11 cellular contexts compared by ENCODE assay signal in the genomic region with DNA sequence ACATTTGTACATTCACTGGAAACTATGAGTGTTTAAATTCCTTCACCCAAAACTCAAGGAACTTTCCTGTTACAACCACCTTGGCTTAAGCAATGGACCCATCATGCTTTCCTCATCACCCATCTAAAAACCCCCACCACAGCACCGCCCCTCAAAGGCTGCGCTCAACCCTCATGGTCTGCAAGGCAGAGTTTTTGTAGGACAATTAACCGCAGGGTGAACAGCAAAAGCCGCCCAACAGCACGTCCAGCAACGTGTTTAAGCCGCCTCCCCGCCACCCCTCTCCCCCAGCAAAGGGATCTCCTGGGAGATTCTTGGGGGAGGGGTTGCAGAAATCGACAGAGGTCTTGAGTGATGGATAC. TPM values are rescaled to one million over a fixed set of nuclear protein-coding genes. Genes with fewer than 3 reads are reported as not detected.
DNase-seq lines count a peak whose midpoint lies in the region; ATAC-seq and TF ChIP-seq lines count a peak whose summit lies in the region.
"Had no signal": no experiment of that assay in that cellular context is flagged by ENCODE, and none has a peak within 500 bp of the region (broad histone marks: within the 10 kb centered on the region; RNA-seq: fewer than 3 reads in every experiment).

No MANE protein-coding gene starts in this region.

- TF ChIP-seq CTCF in HCT116 (IDR thresholded peaks at IDR 0.05 in 2 of 3, conservative IDR thresholded peaks at IDR 0.05 in 1 of 3; ENCODE audit: borderline replicate concordance in 1 of 3, insufficient read depth in 1 of 3, low read depth in 2 of 3, low read length in 2 of 3) = no peak
- no peak for TF ChIP-seq CTCF in Peyer's patch (IDR thresholded peaks at IDR 0.05)

- RAD21 ChIA-PET in HCT116 (lab: Charles Lee; ENCODE audit: low non-redundant PET in 1 of 2, low total read pairs in 2 of 2, uncharacterized antibody in 2 of 2, unreplicated experiment in 2 of 2) = no interaction called here

- H3K27me3 Mint-ChIP-seq in CD4-positive, alpha-beta memory T cell = peaks cover 46 to 51% of the 10 kb centered on the region in 2 donors

- no peaks in the 10 kb centered on the region for H3K36me3 ChIP-seq in HCT116 (ENCODE audit: control insufficient read depth in 1 of 2, insufficient read depth in 2 of 2, low read length in 2 of 2)
- H3K36me3 ChIP-seq in adipocyte (ENCODE audit: control insufficient read depth, insufficient read depth, low read length, severe bottlenecking) = no peaks in the 10 kb centered on the region
- H3K36me3 ChIP-seq in Peyer's patch = no peaks in the 10 kb centered on the region
- H3K36me3 ChIP-seq in CD4-positive, alpha-beta memory T cell (ENCODE audit: insufficient read depth, low read length) = no peaks in the 10 kb centered on the region

- no peak overlapping the region for H2AFZ ChIP-seq in HCT116 (ENCODE audit: low read depth, low read length, poor library complexity, severe bottlenecking)

- no peaks in the 10 kb centered on the region for H3K36me3 Mint-ChIP-seq in CD4-positive, alpha-beta memory T cell
- H3K36me3 Mint-ChIP-seq: IgD-negative memory B cell had no signal

- ATAC-seq in HCT116 = no peak

- peaks cover 0 to 7% (median under 1%) of the 10 kb centered on the region in 8 donors for H3K9me3 Mint-ChIP-seq in CD4-positive, alpha-beta memory T cell
- H3K9me3 Mint-ChIP-seq: activated T-helper 2 cell treated with anti-CD3 and anti-CD28 coated beads, Interferon-gamma antibody, Interleukin-2, Interleukin-4, amounts not matched to agents 10 μg/mL and 5 μg/mL and 100 μg/mL, durations not matched to agents 14 hours and 24 hours and 36 hours had no signal

- H3K9me3 ChIP-seq in HCT116 (ENCODE audit: control insufficient read depth in 1 of 2, insufficient read depth in 1 of 2, low read depth in 1 of 2, low read length in 2 of 2) (no peaks in the 10 kb centered on the region), adipocyte (ENCODE audit: control insufficient read depth, low read length) (peaks cover 8% of the 10 kb centered on the region), iPS-18c (ENCODE audit: control insufficient read depth, insufficient read depth, low read length) (peaks cover 4% of the 10 kb centered on the region), Peyer's patch (peaks cover 0 to 4% (median 0%) of the 10 kb centered on the region in 4 donors)
- no peaks in the 10 kb centered on the region for H3K9me3 ChIP-seq in CD4-positive, alpha-beta memory T cell (ENCODE audit: control insufficient read depth in 1 of 2, low read length in 2 of 2)

- intact Hi-C loops in HCT116 (cut with micrococcal nuclease) = no loop called here
- intact Hi-C loops in head of caudate nucleus (cut with DNase I) = no loop called here
- intact Hi-C loops in CD4-positive, alpha-beta memory T cell (cut with micrococcal nuclease) = no loop called here

- DNase-seq in HCT116 (ENCODE audit: low read depth, low spot score) (no peak), adipocyte (ENCODE audit: low read depth) (no peak), Peyer's patch (no peak), DMS79 (lab: John Stamatoyannopoulos, UW) (no peak), head of caudate nucleus (no peak)
- no peak for DNase-seq in CD4-positive, alpha-beta memory T cell
- DNase-seq: naive B cell had no signal

- H3K9me2 ChIP-seq in HCT116 (ENCODE audit: insufficient read depth) = no peaks in the 10 kb centered on the region

- H3K27me3 ChIP-seq in HCT116 (ENCODE audit: insufficient read depth, low read length) (no peaks in the 10 kb centered on the region), adipocyte (replicated peaks; ENCODE audit: control insufficient read depth, insufficient read depth, low read length) (no peaks in the 10 kb centered on the region), Peyer's patch (peaks cover 0 to 24% of the 10 kb centered on the region in 2 donors)
- H3K27me3 ChIP-seq in CD4-positive, alpha-beta memory T cell (ENCODE audit: insufficient read depth, low read length) = peaks cover 21% of the 10 kb centered on the region

- CTCF ChIA-PET in HCT116 (lab: Charles Lee) = interaction anchor here (2.1 kb wide), 1 partner anchor 190 kb away, joined by 11 read pairs; no protein-coding TSS in a partner anchor
- CTCF ChIA-PET in CD4-positive, alpha-beta memory T cell (lab: Charles Lee; ENCODE audit: partially characterized antibody) = no interaction called here

- BruUV-seq in HCT116 (replicated peaks; lab: Mats Ljungman, UMichigan) = no TSS peak

- peak overlapping the region; percentile 78 for H3K27ac ChIP-seq in HCT116 (ENCODE audit: low read depth, low read length)
- H3K27ac ChIP-seq in skin epidermis = peak overlapping the region in 5 of 21 experiments; percentile 68 to 85 (median 84)
- peak overlapping the region in 2 of 4 donors; percentile 68 to 84 for H3K27ac ChIP-seq in Peyer's patch
- H3K27ac ChIP-seq in CD4-positive, alpha-beta memory T cell (ENCODE audit: low read depth, low read length) = no peak overlapping the region

- peaks cover 3 to 13% (median 8%) of the 10 kb centered on the region in 4 donors for H3K4me1 Mint-ChIP-seq in CD4-positive, alpha-beta memory T cell

- peak overlapping the region in 4 of 8 donors; percentile 30 to 67 (median 42) for H3K4me3 Mint-ChIP-seq in CD4-positive, alpha-beta memory T cell

- POLR2A ChIA-PET in HCT116 (lab: Charles Lee) = no interaction called here
- POLR2A ChIA-PET in CD4-positive, alpha-beta memory T cell (lab: Charles Lee; ENCODE audit: partially characterized antibody) = no interaction called here

- TF ChIP-seq RAD21 in HCT116 (IDR thresholded peaks at IDR 0.05; ENCODE audit: low read depth) = no peak

- H3K4me3 ChIP-seq in HCT116 (replicated peaks in 1 of 2; ENCODE audit: low read depth in 1 of 2, low read length in 2 of 2) (peak overlapping the region; percentile 80 to 84), adipocyte (ENCODE audit: low read length) (peak overlapping the region; percentile 79), iPS-18c (ENCODE audit: insufficient read depth, low read depth, low read length) (peak overlapping the region; percentile 87), skin epidermis (peak overlapping the region in 6 of 7 experiments; percentile 39 to 50 (median 44)), Peyer's patch (peak overlapping the region in 1 of 4 donors; percentile 68)
- no peak overlapping the region for H3K4me3 ChIP-seq in CD4-positive, alpha-beta memory T cell (ENCODE audit: low read length in 2 of 2)

- H3K9ac ChIP-seq in HCT116 (ENCODE audit: low read length) = peak overlapping the region; percentile 73
- H3K9ac ChIP-seq in adipocyte (ENCODE audit: low read length) = peak overlapping the region; percentile 78

- H3K27ac Mint-ChIP-seq in CD4-positive, alpha-beta memory T cell = no peak overlapping the region
- H3K27ac Mint-ChIP-seq: activated T-helper 2 cell treated with anti-CD3 and anti-CD28 coated beads, Interferon-gamma antibody, Interleukin-2, Interleukin-4, amounts not matched to agents 10 μg/mL and 5 μg/mL and 100 μg/mL, durations not matched to agents 14 hours and 24 hours and 36 hours; IgD-negative memory B cell had no signal

- H3K79me2 ChIP-seq in HCT116 (ENCODE audit: insufficient read depth, low read length) = peaks cover 57% of the 10 kb centered on the region

- H3K4me2 ChIP-seq in HCT116 (ENCODE audit: low read length) = peak overlapping the region; percentile 95

- H3K4me1 ChIP-seq in HCT116 (ENCODE audit: control insufficient read depth in 1 of 2, insufficient read depth in 2 of 2, low read length in 2 of 2) (peaks cover 11 to 15% of the 10 kb centered on the region in 2 experiments), adipocyte (ENCODE audit: control insufficient read depth, insufficient read depth, low read length) (peaks cover 10% of the 10 kb centered on the region), Peyer's patch (peaks cover 0 to 17% (median 0%) of the 10 kb centered on the region in 4 donors)
- H3K4me1 ChIP-seq in CD4-positive, alpha-beta memory T cell (ENCODE audit: insufficient read depth, low read length) = peaks cover 7% of the 10 kb centered on the region

- no peaks in the 10 kb centered on the region for H4K20me1 ChIP-seq in HCT116 (ENCODE audit: insufficient read depth)

- TF ChIP-seq POLR2A in HCT116 (IDR thresholded peaks at IDR 0.05; ENCODE audit: borderline replicate concordance, extremely low read depth, insufficient read depth, insufficient read length) (no peak), Peyer's patch (IDR thresholded peaks at IDR 0.05) (no peak)

TF ChIP-seq in HCT116, 20 proteins besides CTCF, POLR2A, EP300 and RAD21 (continues in another document):
- no peak for TF ChIP-seq YY1 (IDR thresholded peaks at IDR 0.05; ENCODE audit: extremely low read depth, insufficient replicate concordance, low read depth, low read length)
- no peak for TF ChIP-seq EGR1 (IDR thresholded peaks at IDR 0.05; ENCODE audit: low read depth)
- TF ChIP-seq POLR2AphosphoS5 (IDR thresholded peaks at IDR 0.05; ENCODE audit: low read depth, low read length) = no peak
- no peak for TF ChIP-seq ZFX (IDR thresholded peaks at IDR 0.05)
- no peak for TF ChIP-seq EZH2 (IDR thresholded peaks at IDR 0.05)
- no peak for TF ChIP-seq EZH2phosphoT487 (IDR thresholded peaks at IDR 0.05; ENCODE audit: borderline replicate concordance)
- TF ChIP-seq TCF7L2 (IDR thresholded peaks at IDR 0.05; ENCODE audit: borderline replicate concordance, extremely low read depth, insufficient read depth, insufficient read length) = no peak
- TF ChIP-seq, protein P1, sequence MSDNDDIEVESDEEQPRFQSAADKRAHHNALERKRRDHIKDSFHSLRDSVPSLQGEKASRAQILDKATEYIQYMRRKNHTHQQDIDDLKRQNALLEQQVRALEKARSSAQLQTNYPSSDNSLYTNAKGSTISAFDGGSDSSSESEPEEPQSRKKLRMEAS (IDR thresholded peaks at IDR 0.05) = no peak

RNA-seq across cellular contexts. Expression of a gene that starts 2.0 kb away (rescaled TPM):
- 15.7 TPM for total RNA-seq in HCT116 (2021; ENCODE audit: unreplicated experiment)
- 11.3 and 13.2 TPM in 2 replicates for polyA plus RNA-seq in HCT116 (2012)
- 1 to 10 TPM in 3 of 4 donors, under 1 TPM in 1; 0.70 to 9.9 (median 4.1) TPM for total RNA-seq in Peyer's patch
- total RNA-seq in CD4-positive, alpha-beta memory T cell = under 1 TPM; 0.17 to 0.29 TPM
- polyA plus RNA-seq in CD4-positive, alpha-beta memory T cell = under 1 TPM in 1 of 2 donors, not detected in 1; 0.31 TPM
- total RNA-seq: activated T-helper 2 cell treated with anti-CD3 and anti-CD28 coated beads, Interferon-gamma antibody, Interleukin-2, Interleukin-4, amounts not matched to agents 10 μg/mL and 5 μg/mL and 100 μg/mL, durations not matched to agents 14 hours and 24 hours and 36 hours had no signal
- polyA plus RNA-seq: IgD-negative memory B cell had no signal

Comparison
In these comparisons a context has a peak if more than half of its experiments do, and no peak if none do; other contexts are left out.
1. H3K4me3 ChIP-seq: peak in HCT116 (2 of 2), adipocyte (single experiment), iPS-18c (single experiment) and skin epidermis (6 of 7); none in CD4-positive, alpha-beta memory T cell (0 of 2).